Comparison of ENCODE assay signal across 25 cellular contexts in genomic region chr3:13501958-13502790, GRCh38. TPM values are rescaled to one million over a fixed set of nuclear protein-coding genes. Genes with fewer than 3 reads are reported as not detected.
DNase-seq lines count a peak whose midpoint lies in the region; ATAC-seq, FAIRE-seq and TF ChIP-seq lines count a peak whose summit lies in the region.
"Had no signal": no experiment of that assay in that cellular context is flagged by ENCODE, and none has a peak within 500 bp of the region (broad histone marks: within the 10 kb centered on the region; RNA-seq: fewer than 3 reads in every experiment).

No MANE protein-coding gene starts in this region.

- H3K36me3 ChIP-seq in HUES6 (ENCODE audit: control insufficient read depth, insufficient read depth, low read length) = no peaks in the 10 kb centered on the region
- H3K36me3 ChIP-seq in kidney (ENCODE audit: control insufficient read depth in 1 of 2, insufficient read depth in 2 of 2, low read length in 2 of 2) = peaks cover 0 to 2% of the 10 kb centered on the region in 2 donors
- H3K36me3 ChIP-seq in spleen = peaks cover 0 to 20% (median 0%) of the 10 kb centered on the region in 6 donors
- no peaks in the 10 kb centered on the region for H3K36me3 ChIP-seq in small intestine (ENCODE audit: control insufficient read depth in 2 of 2, insufficient read depth in 2 of 2, low read length in 2 of 2)
- H3K36me3 ChIP-seq: HAP-1 had no signal

- H3K27ac ChIP-seq in HUES6 (ENCODE audit: low read depth, low read length) = no peak overlapping the region
- H3K27ac ChIP-seq in kidney (ENCODE audit: low read depth in 2 of 2, low read length in 2 of 2) = no peak overlapping the region
- H3K27ac ChIP-seq in spleen = no peak overlapping the region
- H3K27ac ChIP-seq in small intestine (ENCODE audit: low read depth in 1 of 2, low read length in 1 of 2) = no peak overlapping the region

- 90 to 94% (median 91%) methylated on average over 14 to 18 of the region's 18 CpGs for WGBS in spleen, 5 donors
- 92 to 95% (median 95%) methylated on average over 18 of the region's 18 CpGs for WGBS in small intestine, 3 donors

- no peak for TF ChIP-seq POLR2A in spleen (IDR thresholded peaks at IDR 0.05)

- H3K4me3 ChIP-seq in HUES6 (ENCODE audit: low read depth, low read length) (no peak overlapping the region), kidney (ENCODE audit: low read length in 2 of 2) (no peak overlapping the region), spleen (no peak overlapping the region), small intestine (ENCODE audit: low read depth in 1 of 2, low read length in 2 of 2) (no peak overlapping the region)
- H3K4me3 ChIP-seq: HAP-1 had no signal

- H3K4me1 ChIP-seq in HUES6 (ENCODE audit: control insufficient read depth, insufficient read depth, low read length) (peaks cover 7% of the 10 kb centered on the region; the same call in 1 of the 2 replicates), kidney (ENCODE audit: control insufficient read depth in 1 of 2, insufficient read depth in 1 of 2, low read depth in 1 of 2, low read length in 2 of 2) (no peaks in the 10 kb centered on the region), spleen (peaks cover 0 to under 1% (median 0%) of the 10 kb centered on the region in 6 donors), small intestine (ENCODE audit: control insufficient read depth in 2 of 2, insufficient read depth in 1 of 2, low read depth in 1 of 2, low read length in 1 of 2) (no peaks in the 10 kb centered on the region)
- H3K4me1 ChIP-seq: HAP-1 had no signal

- H3K9ac ChIP-seq in HUES6 (ENCODE audit: low read length) (peak overlapping the region; percentile 7), kidney (ENCODE audit: low read length in 2 of 2) (no peak overlapping the region)

- TF ChIP-seq CTCF in kidney (IDR thresholded peaks at IDR 0.05; ENCODE audit: borderline replicate concordance, extremely low read depth, insufficient read depth) = no peak
- no peak for TF ChIP-seq CTCF in spleen (IDR thresholded peaks at IDR 0.05 in 8 of 11, conservative IDR thresholded peaks at IDR 0.05 in 3 of 11)

- ATAC-seq in HG03342 (IDR thresholded peaks at IDR 0.05; ENCODE audit: unreplicated experiment) = no peak
- ATAC-seq: HepG2, PC-3 had no signal

- H3K9me3 ChIP-seq in HUES6 (ENCODE audit: control insufficient read depth, insufficient read depth, low read depth, low read length) (no peaks in the 10 kb centered on the region), kidney (ENCODE audit: control insufficient read depth in 1 of 2, low read length in 2 of 2) (no peaks in the 10 kb centered on the region), spleen (no peaks in the 10 kb centered on the region), small intestine (ENCODE audit: control insufficient read depth, low read depth) (no peaks in the 10 kb centered on the region)
- H3K9me3 ChIP-seq: HAP-1 had no signal

- FAIRE-seq in kidney (lab: Jason Lieb, UNC) (no peak), small intestine (lab: Jason Lieb, UNC) (no peak)
- FAIRE-seq: G401.6, HepG2 had no signal

- DNase-seq in D341Med (ENCODE audit: low spot score) (peak; percentile 9), kidney (peak; percentile 33), spleen (peak; percentile 65), NCI-H774 (lab: John Stamatoyannopoulos, UW) (no peak), small intestine (no peak)
- DNase-seq: C1 segment of cervical spinal cord; CD4-positive, alpha-beta memory T cell; COR-L47; GOT3; Kasumi-1; MV-4-11; NCI-H1105; NCI-H1436 treated with DMSO at 0.1 percent for 48 hours; NCI-H187 treated with DMSO at 0.1 percent for 48 hours; NCI-H446; NCI-H524 treated with DMSO at 0.1 percent for 48 hours; NCI-H82; NK-92 treated with Interleukin-12 subunit alpha and Interleukin-12 subunit beta, amount 100 ng/mL, for 24 hours; PC-3; SHP77 had no signal

- H3K27me3 ChIP-seq in HUES6 (ENCODE audit: control insufficient read depth, insufficient read depth, low read length) = no peaks in the 10 kb centered on the region
- no peaks in the 10 kb centered on the region for H3K27me3 ChIP-seq in spleen (replicated peaks in 1 of 7)
- H3K27me3 ChIP-seq in small intestine (ENCODE audit: control insufficient read depth in 2 of 2, insufficient read depth in 2 of 2, low read length in 2 of 2) = no peaks in the 10 kb centered on the region

- intact Hi-C loops in kidney (cut with DNase I) = no loop called here
- intact Hi-C loops in spleen (cut with DNase I; ENCODE audit: low total_unique reads) = no loop called here

RNA-seq across cellular contexts. Expression of gene HDAC11, which starts 22.1 kb away (rescaled TPM):
- 28.3 TPM for total RNA-seq in kidney
- 43.7 TPM for polyA plus RNA-seq in kidney (ENCODE audit: insufficient read depth, low read depth, low replicate concordance)
- 10 to 100 TPM in 2 of 7 donors, 1 to 10 TPM in 5; 4.2 to 11.2 (median 6.3) TPM for total RNA-seq in spleen
- 1 to 10 TPM; 2.5 to 6.5 (median 3.3) TPM for polyA plus RNA-seq in spleen
- polyA plus RNA-seq in small intestine = 10 to 100 TPM; 12.4 to 19.4 (median 18.1) TPM

RNA-seq across cellular contexts. Expression of gene FBLN2, which starts 46.8 kb away (rescaled TPM):
- total RNA-seq in kidney (43.4 TPM), spleen (10 to 100 TPM in 4 of 7 donors, 1 to 10 TPM in 3; 6.1 to 28.2 (median 17.4) TPM)
- polyA plus RNA-seq in kidney (ENCODE audit: insufficient read depth, low read depth, low replicate concordance) (3.2 TPM), spleen (10 to 100 TPM in 1 of 3 donors, 1 to 10 TPM in 2; 8.9 to 15.9 (median 9.1) TPM), small intestine (10 to 100 TPM in 1 of 3 donors, 1 to 10 TPM in 1, under 1 TPM in 1; 0.45 to 30.8 (median 1.9) TPM)
- total RNA-seq: CD4-positive, alpha-beta memory T cell; HepG2 had no signal
- polyA plus RNA-seq: CD4-positive, alpha-beta memory T cell; HepG2 had no signal

Comparison
In these comparisons a context has a peak if more than half of its experiments do, and no peak if none do; other contexts are left out.
1. DNase-seq: peak in D341Med (single experiment), kidney (single experiment) and spleen (single experiment); none in NCI-H774 (single experiment) and small intestine (single experiment).